1 cellular context compared by ENCODE assay signal in the genomic region with DNA sequence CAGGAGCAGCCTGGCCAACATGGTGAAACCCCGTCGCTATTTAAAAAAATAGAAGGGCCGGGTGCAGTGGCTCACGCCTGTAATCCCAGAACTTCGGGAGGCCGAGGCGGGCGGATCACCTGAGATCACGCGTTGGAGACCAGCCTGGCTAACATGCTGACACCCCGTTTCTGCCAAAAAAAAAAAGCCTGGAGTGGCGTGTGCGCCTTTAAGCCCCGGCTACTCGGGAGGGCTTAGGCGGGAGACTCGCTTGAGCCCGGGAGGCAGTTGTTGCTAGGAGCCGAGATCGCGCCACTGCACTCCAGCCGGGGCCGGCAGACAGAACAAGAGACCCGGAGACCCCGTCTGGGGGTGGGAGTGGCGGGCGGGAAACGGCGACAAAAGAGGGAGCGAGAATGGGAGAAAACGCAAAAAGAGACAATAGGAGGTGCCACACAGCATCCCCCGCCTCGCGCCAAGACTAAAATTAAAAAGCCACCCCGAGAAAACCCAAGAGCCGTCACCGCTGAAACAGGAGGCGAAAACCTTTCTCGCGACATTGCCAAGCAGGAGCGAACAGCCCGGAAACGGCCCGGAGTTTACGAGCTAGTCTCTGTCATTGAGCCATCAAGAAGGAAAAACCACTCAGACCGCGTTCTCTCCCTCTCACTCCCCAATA.
TF ChIP-seq lines count a peak whose summit lies in the region.

No MANE protein-coding gene starts in this region.

TF ChIP-seq in K562, 482 proteins besides CTCF, POLR2A, EP300 and RAD21 (continues in another document):
- TF ChIP-seq, protein P1, sequence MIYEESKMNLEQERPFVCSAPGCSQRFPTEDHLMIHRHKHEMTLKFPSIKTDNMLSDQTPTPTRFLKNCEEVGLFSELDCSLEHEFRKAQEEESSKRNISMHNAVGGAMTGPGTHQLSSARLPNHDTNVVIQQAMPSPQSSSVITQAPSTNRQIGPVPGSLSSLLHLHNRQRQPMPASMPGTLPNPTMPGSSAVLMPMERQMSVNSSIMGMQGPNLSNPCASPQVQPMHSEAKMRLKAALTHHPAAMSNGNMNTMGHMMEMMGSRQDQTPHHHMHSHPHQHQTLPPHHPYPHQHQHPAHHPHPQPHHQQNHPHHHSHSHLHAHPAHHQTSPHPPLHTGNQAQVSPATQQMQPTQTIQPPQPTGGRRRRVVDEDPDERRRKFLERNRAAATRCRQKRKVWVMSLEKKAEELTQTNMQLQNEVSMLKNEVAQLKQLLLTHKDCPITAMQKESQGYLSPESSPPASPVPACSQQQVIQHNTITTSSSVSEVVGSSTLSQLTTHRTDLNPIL (CRISPR knock-in tag; IDR thresholded peaks at IDR 0.05), result peak; percentile 89
- TF ChIP-seq, protein P2, sequence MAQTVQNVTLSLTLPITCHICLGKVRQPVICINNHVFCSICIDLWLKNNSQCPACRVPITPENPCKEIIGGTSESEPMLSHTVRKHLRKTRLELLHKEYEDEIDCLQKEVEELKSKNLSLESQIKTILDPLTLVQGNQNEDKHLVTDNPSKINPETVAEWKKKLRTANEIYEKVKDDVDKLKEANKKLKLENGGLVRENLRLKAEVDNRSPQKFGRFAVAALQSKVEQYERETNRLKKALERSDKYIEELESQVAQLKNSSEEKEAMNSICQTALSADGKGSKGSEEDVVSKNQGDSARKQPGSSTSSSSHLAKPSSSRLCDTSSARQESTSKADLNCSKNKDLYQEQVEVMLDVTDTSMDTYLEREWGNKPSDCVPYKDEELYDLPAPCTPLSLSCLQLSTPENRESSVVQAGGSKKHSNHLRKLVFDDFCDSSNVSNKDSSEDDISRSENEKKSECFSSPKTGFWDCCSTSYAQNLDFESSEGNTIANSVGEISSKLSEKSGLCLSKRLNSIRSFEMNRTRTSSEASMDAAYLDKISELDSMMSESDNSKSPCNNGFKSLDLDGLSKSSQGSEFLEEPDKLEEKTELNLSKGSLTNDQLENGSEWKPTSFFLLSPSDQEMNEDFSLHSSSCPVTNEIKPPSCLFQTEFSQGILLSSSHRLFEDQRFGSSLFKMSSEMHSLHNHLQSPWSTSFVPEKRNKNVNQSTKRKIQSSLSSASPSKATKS (CRISPR knock-in tag; IDR thresholded peaks at IDR 0.05), result peak; percentile 95; the same call in 1 of the 2 replicates
- TF ChIP-seq RFX7 (CRISPR knock-in tag; IDR thresholded peaks at IDR 0.05) (peak; percentile 98), MAZ (CRISPR knock-in tag; conservative IDR thresholded peaks at IDR 0.05 in 1 of 2, IDR thresholded peaks at IDR 0.05 in 1 of 2) (peak; percentile 46 to 97; a peak in 3 of 4 replicates), HIVEP1 (CRISPR knock-in tag; IDR thresholded peaks at IDR 0.05) (peak; percentile 86; the same call in 1 of the 2 replicates), NCOA1 (IDR thresholded peaks at IDR 0.05; ENCODE audit: low read depth) (peak; percentile 48; the same call in 1 of the 2 replicates), ZNF23 (CRISPR knock-in tag; IDR thresholded peaks at IDR 0.05) (peak; percentile 84), KLF13 (tag; IDR thresholded peaks at IDR 0.05; ENCODE audit: borderline replicate concordance, low read depth) (peak; percentile 40; the same call in 1 of the 2 replicates), HDAC3 (IDR thresholded peaks at IDR 0.05; ENCODE audit: borderline replicate concordance, partially characterized antibody) (peak; percentile 78), SIN3A (IDR thresholded peaks at IDR 0.05; ENCODE audit: borderline replicate concordance in 2 of 2, control insufficient read depth in 1 of 2, low read depth in 2 of 2, low read length in 2 of 2) (0 out of 4 replicates have a peak, but pooled peaks of 1 of the 2 experiments have one; percentile 22), ZNF77 (CRISPR knock-in tag; IDR thresholded peaks at IDR 0.05) (peak; percentile 92), ZNF324 (CRISPR knock-in tag; IDR thresholded peaks at IDR 0.05) (peak; percentile 73), PHF8 (IDR thresholded peaks at IDR 0.05; ENCODE audit: borderline replicate concordance, low read length) (peak; percentile 17; the same call in 1 of the 2 replicates), CBX1 (IDR thresholded peaks at IDR 0.05; ENCODE audit: low read depth) (peak; percentile 60; the same call in 1 of the 2 replicates), TAF15 (IDR thresholded peaks at IDR 0.05; ENCODE audit: low read depth, low read length) (peak; percentile 55; the same call in 1 of the 2 replicates), ZNF253 (CRISPR knock-in tag; conservative IDR thresholded peaks at IDR 0.05) (peak; percentile 98), E2F3 (CRISPR knock-in tag; IDR thresholded peaks at IDR 0.05) (peak; percentile 62; the same call in 1 of the 2 replicates), ZNF551 (CRISPR knock-in tag; IDR thresholded peaks at IDR 0.05) (peak; percentile 97), SOX6 (IDR thresholded peaks at IDR 0.05) (peak; percentile 92), ZNF347 (CRISPR knock-in tag; IDR thresholded peaks at IDR 0.05; ENCODE audit: low read depth) (peak; percentile 92), L3MBTL2 (IDR thresholded peaks at IDR 0.05) (0 out of 2 replicates have a peak, but pooled peaks have one; percentile 32), FOXK2 (conservative IDR thresholded peaks at IDR 0.05 in 1 of 2, IDR thresholded peaks at IDR 0.05 in 1 of 2; ENCODE audit: low read depth in 2 of 2) (peak in 1 of 2 experiments; percentile 37; a peak in 1 of 4 replicates), POLR2H (tag; IDR thresholded peaks at IDR 0.05; ENCODE audit: low read depth) (peak; percentile 98), LCOR (CRISPR knock-in tag; IDR thresholded peaks at IDR 0.05) (peak; percentile 88; the same call in 1 of the 2 replicates), ZSCAN29 (IDR thresholded peaks at IDR 0.05) (0 out of 2 replicates have a peak, but pooled peaks have one; percentile 61), ZSCAN32 (CRISPR knock-in tag; IDR thresholded peaks at IDR 0.05) (peak; percentile 98), ZNF695 (CRISPR knock-in tag; IDR thresholded peaks at IDR 0.05) (peak; percentile 96), ZNF134 (CRISPR knock-in tag; conservative IDR thresholded peaks at IDR 0.05) (peak; percentile 63; the same call in 1 of the 2 replicates), RFX1 (IDR thresholded peaks at IDR 0.05) (peak; percentile 64), ZNF384 (IDR thresholded peaks at IDR 0.05; ENCODE audit: low read depth, low read length) (peak; percentile 65; the same call in 1 of the 2 replicates), ZNF586 (CRISPR knock-in tag; conservative IDR thresholded peaks at IDR 0.05) (peak; percentile 97), ARNT (IDR thresholded peaks at IDR 0.05) (peak; percentile 57 to 96; a peak in 3 of 4 replicates), PHB (CRISPR knock-in tag; IDR thresholded peaks at IDR 0.05) (peak; percentile 93), HEY1 (CRISPR knock-in tag; IDR thresholded peaks at IDR 0.05; ENCODE audit: borderline replicate concordance) (peak; percentile 93), FOXK1 (CRISPR knock-in tag; IDR thresholded peaks at IDR 0.05; ENCODE audit: borderline replicate concordance) (peak; percentile 80), ZNF24 (IDR thresholded peaks at IDR 0.05) (peak; percentile 63; the same call in 1 of the 2 replicates), ZNF444 (CRISPR knock-in tag; IDR thresholded peaks at IDR 0.05) (peak; percentile 97), ZNF830 (CRISPR knock-in tag; IDR thresholded peaks at IDR 0.05) (peak; percentile 96; the same call in 1 of the 2 replicates), RB1 (IDR thresholded peaks at IDR 0.05; ENCODE audit: low read depth) (peak; percentile 45; the same call in 1 of the 2 replicates), GABPB1 (CRISPR knock-in tag; IDR thresholded peaks at IDR 0.05) (peak; percentile 56; the same call in 1 of the 2 replicates), TAF9B (IDR thresholded peaks at IDR 0.05; ENCODE audit: partially characterized antibody) (peak; percentile 82)
- TF ChIP-seq, protein P3, sequence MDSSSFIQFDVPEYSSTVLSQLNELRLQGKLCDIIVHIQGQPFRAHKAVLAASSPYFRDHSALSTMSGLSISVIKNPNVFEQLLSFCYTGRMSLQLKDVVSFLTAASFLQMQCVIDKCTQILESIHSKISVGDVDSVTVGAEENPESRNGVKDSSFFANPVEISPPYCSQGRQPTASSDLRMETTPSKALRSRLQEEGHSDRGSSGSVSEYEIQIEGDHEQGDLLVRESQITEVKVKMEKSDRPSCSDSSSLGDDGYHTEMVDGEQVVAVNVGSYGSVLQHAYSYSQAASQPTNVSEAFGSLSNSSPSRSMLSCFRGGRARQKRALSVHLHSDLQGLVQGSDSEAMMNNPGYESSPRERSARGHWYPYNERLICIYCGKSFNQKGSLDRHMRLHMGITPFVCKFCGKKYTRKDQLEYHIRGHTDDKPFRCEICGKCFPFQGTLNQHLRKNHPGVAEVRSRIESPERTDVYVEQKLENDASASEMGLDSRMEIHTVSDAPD (CRISPR knock-in tag; IDR thresholded peaks at IDR 0.05), result peak; percentile 51; the same call in 1 of the 2 replicates
- TF ChIP-seq, protein P4, sequence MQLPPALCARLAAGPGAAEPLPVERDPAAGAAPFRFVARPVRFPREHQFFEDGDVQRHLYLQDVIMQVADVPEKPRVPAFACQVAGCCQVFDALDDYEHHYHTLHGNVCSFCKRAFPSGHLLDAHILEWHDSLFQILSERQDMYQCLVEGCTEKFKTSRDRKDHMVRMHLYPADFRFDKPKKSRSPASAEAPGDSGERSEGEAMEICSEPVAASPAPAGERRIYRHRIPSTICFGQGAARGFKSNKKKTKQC (CRISPR knock-in tag; IDR thresholded peaks at IDR 0.05), result peak; percentile 72; the same call in 1 of the 2 replicates
- TF ChIP-seq, protein P5, sequence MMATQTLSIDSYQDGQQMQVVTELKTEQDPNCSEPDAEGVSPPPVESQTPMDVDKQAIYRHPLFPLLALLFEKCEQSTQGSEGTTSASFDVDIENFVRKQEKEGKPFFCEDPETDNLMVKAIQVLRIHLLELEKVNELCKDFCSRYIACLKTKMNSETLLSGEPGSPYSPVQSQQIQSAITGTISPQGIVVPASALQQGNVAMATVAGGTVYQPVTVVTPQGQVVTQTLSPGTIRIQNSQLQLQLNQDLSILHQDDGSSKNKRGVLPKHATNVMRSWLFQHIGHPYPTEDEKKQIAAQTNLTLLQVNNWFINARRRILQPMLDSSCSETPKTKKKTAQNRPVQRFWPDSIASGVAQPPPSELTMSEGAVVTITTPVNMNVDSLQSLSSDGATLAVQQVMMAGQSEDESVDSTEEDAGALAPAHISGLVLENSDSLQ (IDR thresholded peaks at IDR 0.05), result peak; percentile 70
- TF ChIP-seq, protein P6, sequence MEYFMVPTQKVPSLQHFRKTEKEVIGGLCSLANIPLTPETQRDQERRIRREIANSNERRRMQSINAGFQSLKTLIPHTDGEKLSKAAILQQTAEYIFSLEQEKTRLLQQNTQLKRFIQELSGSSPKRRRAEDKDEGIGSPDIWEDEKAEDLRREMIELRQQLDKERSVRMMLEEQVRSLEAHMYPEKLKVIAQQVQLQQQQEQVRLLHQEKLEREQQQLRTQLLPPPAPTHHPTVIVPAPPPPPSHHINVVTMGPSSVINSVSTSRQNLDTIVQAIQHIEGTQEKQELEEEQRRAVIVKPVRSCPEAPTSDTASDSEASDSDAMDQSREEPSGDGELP (CRISPR knock-in tag; IDR thresholded peaks at IDR 0.05; ENCODE audit: borderline replicate concordance), result peak; percentile 69
- TF ChIP-seq, protein P7, sequence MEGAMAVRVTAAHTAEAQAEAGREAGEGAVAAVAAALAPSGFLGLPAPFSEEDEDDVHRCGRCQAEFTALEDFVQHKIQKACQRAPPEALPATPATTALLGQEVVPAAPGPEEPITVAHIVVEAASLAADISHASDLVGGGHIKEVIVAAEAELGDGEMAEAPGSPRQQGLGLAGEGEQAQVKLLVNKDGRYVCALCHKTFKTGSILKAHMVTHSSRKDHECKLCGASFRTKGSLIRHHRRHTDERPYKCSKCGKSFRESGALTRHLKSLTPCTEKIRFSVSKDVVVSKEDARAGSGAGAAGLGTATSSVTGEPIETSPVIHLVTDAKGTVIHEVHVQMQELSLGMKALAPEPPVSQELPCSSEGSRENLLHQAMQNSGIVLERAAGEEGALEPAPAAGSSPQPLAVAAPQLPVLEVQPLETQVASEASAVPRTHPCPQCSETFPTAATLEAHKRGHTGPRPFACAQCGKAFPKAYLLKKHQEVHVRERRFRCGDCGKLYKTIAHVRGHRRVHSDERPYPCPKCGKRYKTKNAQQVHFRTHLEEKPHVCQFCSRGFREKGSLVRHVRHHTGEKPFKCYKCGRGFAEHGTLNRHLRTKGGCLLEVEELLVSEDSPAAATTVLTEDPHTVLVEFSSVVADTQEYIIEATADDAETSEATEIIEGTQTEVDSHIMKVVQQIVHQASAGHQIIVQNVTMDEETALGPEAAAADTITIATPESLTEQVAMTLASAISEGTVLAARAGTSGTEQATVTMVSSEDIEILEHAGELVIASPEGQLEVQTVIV (CRISPR knock-in tag; IDR thresholded peaks at IDR 0.05; ENCODE audit: borderline replicate concordance), result peak; percentile 81; the same call in 1 of the 2 replicates
- TF ChIP-seq, protein P8, sequence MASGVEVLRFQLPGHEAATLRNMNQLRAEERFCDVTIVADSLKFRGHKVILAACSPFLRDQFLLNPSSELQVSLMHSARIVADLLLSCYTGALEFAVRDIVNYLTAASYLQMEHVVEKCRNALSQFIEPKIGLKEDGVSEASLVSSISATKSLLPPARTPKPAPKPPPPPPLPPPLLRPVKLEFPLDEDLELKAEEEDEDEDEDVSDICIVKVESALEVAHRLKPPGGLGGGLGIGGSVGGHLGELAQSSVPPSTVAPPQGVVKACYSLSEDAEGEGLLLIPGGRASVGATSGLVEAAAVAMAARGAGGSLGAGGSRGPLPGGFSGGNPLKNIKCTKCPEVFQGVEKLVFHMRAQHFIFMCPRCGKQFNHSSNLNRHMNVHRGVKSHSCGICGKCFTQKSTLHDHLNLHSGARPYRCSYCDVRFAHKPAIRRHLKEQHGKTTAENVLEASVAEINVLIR (CRISPR knock-in tag; IDR thresholded peaks at IDR 0.05), result peak; percentile 52; the same call in 1 of the 2 replicates
- TF ChIP-seq, protein P9, sequence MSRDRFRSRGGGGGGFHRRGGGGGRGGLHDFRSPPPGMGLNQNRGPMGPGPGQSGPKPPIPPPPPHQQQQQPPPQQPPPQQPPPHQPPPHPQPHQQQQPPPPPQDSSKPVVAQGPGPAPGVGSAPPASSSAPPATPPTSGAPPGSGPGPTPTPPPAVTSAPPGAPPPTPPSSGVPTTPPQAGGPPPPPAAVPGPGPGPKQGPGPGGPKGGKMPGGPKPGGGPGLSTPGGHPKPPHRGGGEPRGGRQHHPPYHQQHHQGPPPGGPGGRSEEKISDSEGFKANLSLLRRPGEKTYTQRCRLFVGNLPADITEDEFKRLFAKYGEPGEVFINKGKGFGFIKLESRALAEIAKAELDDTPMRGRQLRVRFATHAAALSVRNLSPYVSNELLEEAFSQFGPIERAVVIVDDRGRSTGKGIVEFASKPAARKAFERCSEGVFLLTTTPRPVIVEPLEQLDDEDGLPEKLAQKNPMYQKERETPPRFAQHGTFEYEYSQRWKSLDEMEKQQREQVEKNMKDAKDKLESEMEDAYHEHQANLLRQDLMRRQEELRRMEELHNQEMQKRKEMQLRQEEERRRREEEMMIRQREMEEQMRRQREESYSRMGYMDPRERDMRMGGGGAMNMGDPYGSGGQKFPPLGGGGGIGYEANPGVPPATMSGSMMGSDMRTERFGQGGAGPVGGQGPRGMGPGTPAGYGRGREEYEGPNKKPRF (IDR thresholded peaks at IDR 0.05; ENCODE audit: low read depth, low read length), result peak; percentile 71
- TF ChIP-seq, protein P10, sequence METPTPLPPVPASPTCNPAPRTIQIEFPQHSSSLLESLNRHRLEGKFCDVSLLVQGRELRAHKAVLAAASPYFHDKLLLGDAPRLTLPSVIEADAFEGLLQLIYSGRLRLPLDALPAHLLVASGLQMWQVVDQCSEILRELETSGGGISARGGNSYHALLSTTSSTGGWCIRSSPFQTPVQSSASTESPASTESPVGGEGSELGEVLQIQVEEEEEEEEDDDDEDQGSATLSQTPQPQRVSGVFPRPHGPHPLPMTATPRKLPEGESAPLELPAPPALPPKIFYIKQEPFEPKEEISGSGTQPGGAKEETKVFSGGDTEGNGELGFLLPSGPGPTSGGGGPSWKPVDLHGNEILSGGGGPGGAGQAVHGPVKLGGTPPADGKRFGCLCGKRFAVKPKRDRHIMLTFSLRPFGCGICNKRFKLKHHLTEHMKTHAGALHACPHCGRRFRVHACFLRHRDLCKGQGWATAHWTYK (CRISPR knock-in tag; IDR thresholded peaks at IDR 0.05), result peak; percentile 98
